In genomic region chr3:23991236-23992050, GRCh38 we compare ENCODE assay signal across 1 cellular context.
TF ChIP-seq lines count a peak whose summit lies in the region.

No MANE protein-coding gene starts in this region.

TF ChIP-seq in HepG2, 621 proteins besides CTCF, POLR2A, EP300 and RAD21 (continued from another document):
- TF ChIP-seq AFF4 (CRISPR knock-in tag; IDR thresholded peaks at IDR 0.05) (no peak), ZNF773 (CRISPR knock-in tag; IDR thresholded peaks at IDR 0.05; ENCODE audit: borderline replicate concordance) (no peak), KDM1A (CRISPR knock-in tag; IDR thresholded peaks at IDR 0.05) (no peak)
